Comparison of ENCODE assay signal across 24 cellular contexts in the genomic region with DNA sequence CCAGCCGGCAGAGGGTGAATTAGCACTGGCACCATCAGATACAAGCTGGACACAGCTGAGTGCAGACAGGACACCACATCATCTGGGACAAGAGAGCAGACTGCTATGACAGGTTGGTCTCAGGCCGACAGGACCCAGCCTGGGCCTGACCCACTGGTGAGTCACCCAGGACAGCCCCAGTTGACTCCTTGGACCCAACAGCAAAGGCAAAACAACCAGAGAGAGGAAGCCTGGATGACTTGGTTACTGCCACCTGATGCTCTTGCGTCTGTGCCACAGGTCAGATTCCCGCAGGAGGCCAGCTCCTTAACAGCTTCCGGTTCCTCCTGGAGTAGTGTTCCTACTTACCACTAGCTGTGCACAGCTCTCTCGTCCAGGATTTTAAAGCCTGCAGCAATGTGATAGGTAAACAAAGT. TPM values are rescaled to one million over a fixed set of nuclear protein-coding genes. Genes with fewer than 3 reads are reported as not detected.
DNase-seq lines count a peak whose midpoint lies in the region; ATAC-seq, FAIRE-seq and TF ChIP-seq lines count a peak whose summit lies in the region.
"Had no signal": no experiment of that assay in that cellular context is flagged by ENCODE, and none has a peak within 500 bp of the region (broad histone marks: within the 10 kb centered on the region; RNA-seq: fewer than 3 reads in every experiment).

No MANE protein-coding gene starts in this region.

- no peak overlapping the region for H3K9ac ChIP-seq in H9 (ENCODE audit: extremely low read depth, insufficient read length, low read length)
- no peak overlapping the region for H3K9ac ChIP-seq in astrocyte (ENCODE audit: low read length)
- no peak overlapping the region for H3K9ac ChIP-seq in smooth muscle cell (ENCODE audit: low read depth)

- H3K27ac Mint-ChIP-seq in H9, result no peak overlapping the region
- H3K27ac Mint-ChIP-seq in astrocyte (ENCODE audit: unreplicated experiment), result peak overlapping the region; percentile 38
- H3K27ac Mint-ChIP-seq in activated T-helper 1 cell treated with anti-CD3 and anti-CD28 coated beads, Interleukin-12 subunit alpha, Interleukin-12 subunit beta, Interleukin-2, Interleukin-4 antibody, amounts not matched to agents 30 ng/mL and 10 ng/mL and 1 ng/mL, durations not matched to agents 14 hours and 24 hours and 36 hours, result no peak overlapping the region
- H3K27ac Mint-ChIP-seq: activated B cell treated with CpG ODN at 0.5 μM for 24 hours; GM23338; naive thymus-derived CD4-positive, alpha-beta T cell; stimulated activated naive B cell treated with anti-CD40 and anti-IgM and Interleukin-4, amounts not matched to agents 10 μg/mL and 1 μg/mL and 100 μg/mL, for 72 hours had no signal

- H4K8ac ChIP-seq in H9 (replicated peaks; ENCODE audit: insufficient read length, low read depth, low read length), result no peak overlapping the region

- H3K36me3 ChIP-seq in astrocyte (ENCODE audit: insufficient read depth, low read length) (no peaks in the 10 kb centered on the region), mucosa of descending colon (ENCODE audit: low read depth) (no peaks in the 10 kb centered on the region), smooth muscle cell (ENCODE audit: low read depth) (no peaks in the 10 kb centered on the region)
- H3K36me3 ChIP-seq: cardiac muscle cell, ovary, SJSA1 had no signal

- H3K4ac ChIP-seq in H9 (ENCODE audit: low read depth, low read length), result no peak overlapping the region

- intact Hi-C loops in mucosa of descending colon (cut with DNase I, micrococcal nuclease), result no loop called here
- intact Hi-C loops in activated T-helper 1 cell treated with anti-CD3 and anti-CD28 coated beads, Interleukin-12 subunit alpha, Interleukin-12 subunit beta, Interleukin-2, Interleukin-4 antibody, amounts not matched to agents 30 ng/mL and 10 ng/mL and 1 ng/mL, durations not matched to agents 14 hours and 24 hours and 36 hours (cut with micrococcal nuclease), result no loop called here

- H3K4me3 ChIP-seq in astrocyte (ENCODE audit: insufficient read depth, low read depth, low read length) (no peak overlapping the region), mucosa of descending colon (no peak overlapping the region), smooth muscle cell (no peak overlapping the region)
- H3K4me3 ChIP-seq: cardiac muscle cell, GM23338, ovary, SJSA1 had no signal

- no peak overlapping the region for H2BK5ac ChIP-seq in H9 (ENCODE audit: insufficient read length, low read length)

- DNase-seq in H9, result no peak
- no peak for DNase-seq in astrocyte (ENCODE audit: low read depth)
- DNase-seq in mucosa of descending colon, result peak in 1 of 3 donors; percentile 9
- DNase-seq in NCI-H226, result no peak
- DNase-seq in smooth muscle cell (lab: John Stamatoyannopoulos, UW; ENCODE audit: unreplicated experiment), result no peak
- DNase-seq in activated T-helper 1 cell treated with anti-CD3 and anti-CD28 coated beads, Interleukin-12 subunit alpha, Interleukin-12 subunit beta, Interleukin-2, Interleukin-4 antibody, amounts not matched to agents 30 ng/mL and 10 ng/mL and 1 ng/mL, durations not matched to agents 14 hours and 24 hours and 36 hours (ENCODE audit: low spot score), result no peak
- DNase-seq: activated B cell treated with CpG ODN at 0.5 μM for 24 hours; activated CD4-positive, alpha-beta T cell treated with anti-CD3 and anti-CD28 coated beads, Interleukin-2, amount 50 U/mL, for 48 hours; activated gamma-delta T cell treated with Interleukin-2 at 50 U/mL for 16 hours; DMS 273 treated with DMSO at 0.1 percent for 48 hours; Kasumi-1; naive thymus-derived CD4-positive, alpha-beta T cell; NCI-H82; ovary; stimulated activated CD4-positive, alpha-beta T cell treated with anti-CD3 and anti-CD28 coated beads, Interleukin-1b, Interleukin-23, amount 100 ng/mL, for 48 hours; stimulated activated naive B cell treated with anti-CD40 and anti-IgM and Interleukin-4, amounts not matched to agents 10 μg/mL and 1 μg/mL and 100 μg/mL, for 72 hours had no signal

- H2BK120ac ChIP-seq in H9 (ENCODE audit: low read depth, low read length, poor library complexity, severe bottlenecking), result no peak overlapping the region

- H3K56ac ChIP-seq in H9 (ENCODE audit: insufficient read length, low read depth, low read length), result no peak overlapping the region

- no peaks in the 10 kb centered on the region for H3K79me1 ChIP-seq in H9 (ENCODE audit: insufficient read depth, low read depth, low read length, poor library complexity, severe bottlenecking)

- no peak overlapping the region for H2BK12ac ChIP-seq in H9 (ENCODE audit: insufficient read length, low read depth, low read length)

- H3K36me3 Mint-ChIP-seq in H9 (ENCODE audit: insufficient read depth in 1 of 3, low read depth in 3 of 3), result peaks cover 0 to 8% (median 2%) of the 10 kb centered on the region in 3 experiments; a peak in 3 of 7 replicates
- peaks cover 5% of the 10 kb centered on the region for H3K36me3 Mint-ChIP-seq in astrocyte (ENCODE audit: low read depth, unreplicated experiment)
- H3K36me3 Mint-ChIP-seq in activated T-helper 1 cell treated with anti-CD3 and anti-CD28 coated beads, Interleukin-12 subunit alpha, Interleukin-12 subunit beta, Interleukin-2, Interleukin-4 antibody, amounts not matched to agents 30 ng/mL and 10 ng/mL and 1 ng/mL, durations not matched to agents 14 hours and 24 hours and 36 hours (ENCODE audit: low read depth), result no peaks in the 10 kb centered on the region

- H3F3A ChIP-seq in smooth muscle cell (ENCODE audit: low read depth), result no peaks in the 10 kb centered on the region

- H4K20me1 ChIP-seq in H9 (ENCODE audit: control insufficient read depth, insufficient read depth, insufficient read length) (no peaks in the 10 kb centered on the region), astrocyte (ENCODE audit: insufficient read depth, low read length) (no peaks in the 10 kb centered on the region), smooth muscle cell (ENCODE audit: low read depth) (no peaks in the 10 kb centered on the region)

- no peak overlapping the region for H2BK20ac ChIP-seq in H9 (ENCODE audit: low read depth, low read length, poor library complexity, severe bottlenecking)

- H2AK5ac ChIP-seq in H9 (ENCODE audit: insufficient read length, low read length), result no peak overlapping the region

- TF ChIP-seq CTCF in 22Rv1 (IDR thresholded peaks at IDR 0.05) (no peak), H9 (conservative IDR thresholded peaks at IDR 0.05) (no peak), astrocyte (IDR thresholded peaks at IDR 0.05; ENCODE audit: insufficient read depth, low read depth, low read length) (no peak), mucosa of descending colon (IDR thresholded peaks at IDR 0.05) (no peak), smooth muscle cell (IDR thresholded peaks at IDR 0.05; ENCODE audit: borderline replicate concordance, insufficient read depth, poor library complexity, severe bottlenecking) (no peak)

- H3K4me1 Mint-ChIP-seq in H9, result peaks cover 33 to 41% of the 10 kb centered on the region in 2 experiments
- H3K4me1 Mint-ChIP-seq in astrocyte (ENCODE audit: low read depth, unreplicated experiment), result peaks cover 20% of the 10 kb centered on the region
- no peaks in the 10 kb centered on the region for H3K4me1 Mint-ChIP-seq in activated T-helper 1 cell treated with anti-CD3 and anti-CD28 coated beads, Interleukin-12 subunit alpha, Interleukin-12 subunit beta, Interleukin-2, Interleukin-4 antibody, amounts not matched to agents 30 ng/mL and 10 ng/mL and 1 ng/mL, durations not matched to agents 14 hours and 24 hours and 36 hours (ENCODE audit: low read depth)
- H3K4me1 Mint-ChIP-seq: activated B cell treated with CpG ODN at 0.5 μM for 24 hours; naive thymus-derived CD4-positive, alpha-beta T cell; stimulated activated naive B cell treated with anti-CD40 and anti-IgM and Interleukin-4, amounts not matched to agents 10 μg/mL and 1 μg/mL and 100 μg/mL, for 72 hours had no signal

- H2AFZ ChIP-seq in H9 (ENCODE audit: low read length) (no peak overlapping the region), astrocyte (ENCODE audit: low read depth, low read length) (no peak overlapping the region), smooth muscle cell (ENCODE audit: low read depth) (no peak overlapping the region)
- H2AFZ ChIP-seq: GM23338 had no signal

- WGBS in H9 (ENCODE audit: extremely low coverage, insufficient read length, low lambda C conversion rate), result no CpG with 5 or more reads among the region's 6 CpGs
- WGBS in smooth muscle cell (ENCODE audit: low lambda C conversion rate), result 93% methylated on average over 6 of the region's 6 CpGs

- no peak for FAIRE-seq in astrocyte (lab: Jason Lieb, UNC)
- FAIRE-seq: GM12892 had no signal

- H3K23ac ChIP-seq in H9 (ENCODE audit: insufficient read length, low read depth, low read length), result no peak overlapping the region

- H3K4me3 Mint-ChIP-seq in H9 (no peak overlapping the region; a peak in 1 of 5 replicates), astrocyte (ENCODE audit: unreplicated experiment) (no peak overlapping the region)
- H3K4me3 Mint-ChIP-seq in activated T-helper 1 cell treated with anti-CD3 and anti-CD28 coated beads, Interleukin-12 subunit alpha, Interleukin-12 subunit beta, Interleukin-2, Interleukin-4 antibody, amounts not matched to agents 30 ng/mL and 10 ng/mL and 1 ng/mL, durations not matched to agents 14 hours and 24 hours and 36 hours, result no peak overlapping the region
- H3K4me3 Mint-ChIP-seq: activated B cell treated with CpG ODN at 0.5 μM for 24 hours; GM23338; naive thymus-derived CD4-positive, alpha-beta T cell; stimulated activated naive B cell treated with anti-CD40 and anti-IgM and Interleukin-4, amounts not matched to agents 10 μg/mL and 1 μg/mL and 100 μg/mL, for 72 hours had no signal

- H3K27me3 ChIP-seq in H9 (ENCODE audit: insufficient read depth, low read length) (no peaks in the 10 kb centered on the region), astrocyte (ENCODE audit: insufficient read depth, low read length) (no peaks in the 10 kb centered on the region), smooth muscle cell (ENCODE audit: low read depth) (no peaks in the 10 kb centered on the region)
- H3K27me3 ChIP-seq: cardiac muscle cell, ovary, SJSA1 had no signal

- peaks cover 16% of the 10 kb centered on the region for H3K27me3 Mint-ChIP-seq in H9 (ENCODE audit: low read depth)
- peaks cover 2% of the 10 kb centered on the region for H3K27me3 Mint-ChIP-seq in astrocyte (ENCODE audit: low read depth, unreplicated experiment)
- H3K27me3 Mint-ChIP-seq in activated T-helper 1 cell treated with anti-CD3 and anti-CD28 coated beads, Interleukin-12 subunit alpha, Interleukin-12 subunit beta, Interleukin-2, Interleukin-4 antibody, amounts not matched to agents 30 ng/mL and 10 ng/mL and 1 ng/mL, durations not matched to agents 14 hours and 24 hours and 36 hours (ENCODE audit: insufficient read depth), result peaks cover 2% of the 10 kb centered on the region
- H3K27me3 Mint-ChIP-seq: activated B cell treated with CpG ODN at 0.5 μM for 24 hours; stimulated activated naive B cell treated with anti-CD40 and anti-IgM and Interleukin-4, amounts not matched to agents 10 μg/mL and 1 μg/mL and 100 μg/mL, for 72 hours had no signal

- H3K27ac ChIP-seq in 22Rv1, result peak overlapping the region; percentile 16
- H3K27ac ChIP-seq in H9 (ENCODE audit: insufficient read length, low read depth, low read length), result no peak overlapping the region
- H3K27ac ChIP-seq in astrocyte (ENCODE audit: low read depth, low read length), result no peak overlapping the region
- no peak overlapping the region for H3K27ac ChIP-seq in smooth muscle cell (ENCODE audit: low read depth)
- H3K27ac ChIP-seq: C4-2B, cardiac muscle cell, ovary, SJSA1 had no signal

- H2BK15ac ChIP-seq in H9 (ENCODE audit: low read depth, low read length), result no peak overlapping the region

- no peak overlapping the region for H4K91ac ChIP-seq in H9 (ENCODE audit: insufficient read length, low read depth, low read length)

- H3K4me2 ChIP-seq in H9 (ENCODE audit: insufficient read depth, insufficient read length, low read length) (no peak overlapping the region), astrocyte (ENCODE audit: low read length) (no peak overlapping the region), smooth muscle cell (no peak overlapping the region)

- no peak overlapping the region for H4K5ac ChIP-seq in H9 (ENCODE audit: insufficient read length, low read depth, low read length)

- H3K9me3 Mint-ChIP-seq in H9, result peaks cover 5 to 7% of the 10 kb centered on the region in 2 experiments; a peak in 4 of 5 replicates
- H3K9me3 Mint-ChIP-seq in astrocyte (ENCODE audit: unreplicated experiment), result peaks cover 1% of the 10 kb centered on the region
- peaks cover 16% of the 10 kb centered on the region for H3K9me3 Mint-ChIP-seq in activated T-helper 1 cell treated with anti-CD3 and anti-CD28 coated beads, Interleukin-12 subunit alpha, Interleukin-12 subunit beta, Interleukin-2, Interleukin-4 antibody, amounts not matched to agents 30 ng/mL and 10 ng/mL and 1 ng/mL, durations not matched to agents 14 hours and 24 hours and 36 hours
- H3K9me3 Mint-ChIP-seq: activated B cell treated with CpG ODN at 0.5 μM for 24 hours had no signal

- peak; percentile 76 for ATAC-seq in mucosa of descending colon
- ATAC-seq in GM19324 (IDR thresholded peaks at IDR 0.05; ENCODE audit: low FRiP score, unreplicated experiment), result no peak
- ATAC-seq: GM23338; naive thymus-derived CD4-positive, alpha-beta T cell; stimulated activated naive B cell treated with anti-CD40 and anti-IgM and Interleukin-4, amounts not matched to agents 10 μg/mL and 1 μg/mL and 100 μg/mL, for 72 hours had no signal

- H3K79me2 ChIP-seq in H9 (ENCODE audit: insufficient read depth, low read length) (no peaks in the 10 kb centered on the region), astrocyte (ENCODE audit: insufficient read depth, low read length) (no peaks in the 10 kb centered on the region), smooth muscle cell (ENCODE audit: low read depth) (no peaks in the 10 kb centered on the region)

- no peak overlapping the region for H3K14ac ChIP-seq in H9 (ENCODE audit: insufficient read depth, low read length)

- peak overlapping the region; percentile 5 for H3K18ac ChIP-seq in H9 (ENCODE audit: insufficient read length, low read depth, low read length)

- H3K4me1 ChIP-seq in H9 (ENCODE audit: insufficient read depth, low read length) (peaks cover 10% of the 10 kb centered on the region), astrocyte (ENCODE audit: insufficient read depth, low read length) (no peaks in the 10 kb centered on the region), mucosa of descending colon (ENCODE audit: low read depth) (no peaks in the 10 kb centered on the region), smooth muscle cell (ENCODE audit: low read depth) (no peaks in the 10 kb centered on the region)

- no peaks in the 10 kb centered on the region for H3K9me3 ChIP-seq in H9 (ENCODE audit: control insufficient read depth, low read depth, low read length)
- H3K9me3 ChIP-seq in astrocyte (ENCODE audit: insufficient read depth, low read depth, low read length), result peaks cover 2% of the 10 kb centered on the region
- H3K9me3 ChIP-seq in mucosa of descending colon, result no peaks in the 10 kb centered on the region
- H3K9me3 ChIP-seq in smooth muscle cell (replicated peaks; ENCODE audit: low read depth), result no peaks in the 10 kb centered on the region
- H3K9me3 ChIP-seq: ovary, SJSA1 had no signal

- H3K23me2 ChIP-seq in H9 (ENCODE audit: insufficient read length, low read depth, low read length, poor library complexity, severe bottlenecking), result no peaks in the 10 kb centered on the region

- no peak overlapping the region for H3T11ph ChIP-seq in H9 (ENCODE audit: low read length)

RNA-seq across cellular contexts. Expression of gene CCN1, which starts 18.5 kb away (rescaled TPM):
- total RNA-seq in H9 (2021) (57.1 and 59.1 TPM in 2 replicates), astrocyte (624 and 672 TPM in 2 replicates), mucosa of descending colon (10 to 100 TPM in 2 of 3 donors, 1 to 10 TPM in 1; 8.1 to 94.0 (median 20.2) TPM), smooth muscle cell (440 and 450 TPM in 2 replicates)
- polyA plus RNA-seq in smooth muscle cell, result 1,412 and 1,766 TPM in 2 replicates
- 0.27 and 0.36 TPM in 2 replicates for total RNA-seq in activated T-helper 1 cell treated with anti-CD3 and anti-CD28 coated beads, Interleukin-12 subunit alpha, Interleukin-12 subunit beta, Interleukin-2, Interleukin-4 antibody, amounts not matched to agents 30 ng/mL and 10 ng/mL and 1 ng/mL, durations not matched to agents 14 hours and 24 hours and 36 hours
- total RNA-seq: activated B cell treated with CpG ODN at 0.5 μM for 24 hours; naive thymus-derived CD4-positive, alpha-beta T cell; T-helper 2 cell treated with Interferon-gamma antibody and Interleukin-4, amounts not matched to agents 100 ng/mL and 5 ng/mL, for 36 hours had no signal
- polyA plus RNA-seq: naive thymus-derived CD4-positive, alpha-beta T cell had no signal
